ENCODE assay signal across 18 cellular contexts in the genomic region with DNA sequence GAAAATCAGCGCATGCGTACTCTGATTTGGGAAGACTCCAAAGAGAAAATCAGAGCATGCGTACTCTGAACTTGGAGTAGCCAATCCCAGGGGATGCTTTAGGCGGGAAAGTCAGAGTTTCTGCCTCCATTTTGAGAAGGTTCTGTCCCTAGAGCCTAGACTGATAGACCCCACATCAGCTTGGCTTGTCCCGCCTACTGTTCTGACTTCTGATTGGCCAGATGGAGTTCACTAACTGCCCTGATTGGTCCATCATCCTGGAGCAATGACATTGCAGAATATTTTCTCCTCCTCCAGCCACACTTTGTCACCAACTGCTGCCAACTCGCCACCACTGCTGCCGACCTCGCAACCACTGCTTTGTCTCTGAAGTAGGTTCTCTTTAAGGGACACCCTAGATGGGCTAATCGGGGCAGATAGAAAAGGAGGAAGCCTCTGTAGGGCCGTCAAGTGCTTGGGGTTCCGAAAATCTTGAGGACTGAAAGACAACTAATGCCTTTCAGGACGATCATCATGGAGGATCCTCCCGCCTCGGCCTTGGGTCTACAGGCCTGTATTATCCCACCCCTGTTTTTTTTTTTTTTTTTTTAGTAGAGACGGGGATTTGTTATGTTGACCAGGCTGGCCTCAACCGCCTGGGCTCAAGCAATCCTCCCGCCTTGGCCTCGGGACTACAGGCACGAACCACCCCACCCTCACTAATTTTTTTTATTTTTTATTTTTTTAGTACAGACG. TPM values are rescaled to one million over a fixed set of nuclear protein-coding genes. Genes with fewer than 3 reads are reported as not detected.
"Had no signal": no experiment of that assay in that cellular context is flagged by ENCODE, and none has a peak within 500 bp of the region (broad histone marks: within the 10 kb centered on the region; RNA-seq: fewer than 3 reads in every experiment).

A gene with protein sequence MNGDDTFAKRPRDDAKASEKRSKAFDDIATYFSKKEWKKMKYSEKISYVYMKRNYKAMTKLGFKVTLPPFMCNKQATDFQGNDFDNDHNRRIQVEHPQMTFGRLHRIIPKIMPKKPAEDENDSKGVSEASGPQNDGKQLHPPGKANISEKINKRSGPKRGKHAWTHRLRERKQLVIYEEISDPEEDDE (plus strand): TSS at position 331 of the 735 bp plus-strand sequence. CDS start 1,850 bp downstream, outside the sequence.

RNA-seq across cellular contexts. Expression of the gene that starts here (rescaled TPM):
- total RNA-seq: activated CD4-positive, alpha-beta memory T cell treated with anti-CD3 and anti-CD28 coated beads, Interleukin-2, amount 10 ng/mL, durations not matched to agents 7 days and 5 days; activated CD4-positive, alpha-beta T cell treated with anti-CD3 and anti-CD28 coated beads, Interleukin-2, amount 10 ng/mL, durations not matched to agents 7 days and 5 days; activated naive CD4-positive, alpha-beta T cell treated with anti-CD3 and anti-CD28 coated beads, Interleukin-2, amount 50 U/mL, for 72 hours; activated naive CD8-positive, alpha-beta T cell treated with anti-CD3 and anti-CD28 coated beads, Interleukin-2, amount 10 ng/mL, durations not matched to agents 7 days and 5 days; activated T-cell treated with anti-CD3 and anti-CD28 coated beads, Interleukin-2, amount 50 U/mL, for 72 hours; ascending aorta; breast epithelium; cardiac muscle cell; dermis microvascular lymphatic vessel endothelial cell; endothelial cell of umbilical vein; esophagus squamous epithelium; fibroblast of lung; fibroblast of villous mesenchyme; gastroesophageal sphincter; glomerular endothelial cell; heart right ventricle; hepatocyte had no signal
- polyA plus RNA-seq: cardiac muscle cell, endothelial cell of umbilical vein, esophagus, fibroblast of lung, heart right ventricle, hepatocyte had no signal
